Comparison of ENCODE assay signal across 21 cellular contexts in genomic region chr3:174158674-174159073, GRCh38.
DNase-seq lines count a peak whose midpoint lies in the region; ATAC-seq, FAIRE-seq and TF ChIP-seq lines count a peak whose summit lies in the region.
"Had no signal": no experiment of that assay in that cellular context is flagged by ENCODE, and none has a peak within 500 bp of the region (broad histone marks: within the 10 kb centered on the region; RNA-seq: fewer than 3 reads in every experiment).

No MANE protein-coding gene starts in this region.

- no peaks in the 10 kb centered on the region for H3K27me3 Mint-ChIP-seq in stimulated activated naive B cell treated with anti-CD40 and anti-IgM and Interleukin-4, amounts not matched to agents 10 μg/mL and 1 μg/mL and 100 μg/mL, for 72 hours
- H3K27me3 Mint-ChIP-seq: CD4-positive, CD25-positive, alpha-beta regulatory T cell had no signal

- TF ChIP-seq CTCF in retinal pigment epithelial cell (conservative IDR thresholded peaks at IDR 0.05; ENCODE audit: low read depth, low read length): no peak

- no peaks in the 10 kb centered on the region for H3K4me1 Mint-ChIP-seq in stimulated activated naive B cell treated with anti-CD40 and anti-IgM and Interleukin-4, amounts not matched to agents 10 μg/mL and 1 μg/mL and 100 μg/mL, for 72 hours
- H3K4me1 Mint-ChIP-seq: CD4-positive, CD25-positive, alpha-beta regulatory T cell had no signal

- DNase-seq in NCI-H82 (lab: John Stamatoyannopoulos, UW): peak; percentile 25
- no peak for DNase-seq in NCI-H82 treated with DMSO at 0.1 percent for 48 hours (lab: John Stamatoyannopoulos, UW; ENCODE audit: unreplicated experiment)
- DNase-seq in retinal pigment epithelial cell (ENCODE audit: low read depth): peak; percentile 42
- no peak for DNase-seq in stimulated activated naive B cell treated with anti-CD40 and anti-IgM and Interleukin-4, amounts not matched to agents 10 μg/mL and 1 μg/mL and 100 μg/mL, for 72 hours
- DNase-seq: BE2C; Caco-2; CD4-positive, CD25-positive, alpha-beta regulatory T cell; DMS153; KG1; MV-4-11; NCI-H187; NCI-H2107; NCI-H510A; PC-9; SJCRH30 had no signal

- no peak overlapping the region for H3K4me3 ChIP-seq in retinal pigment epithelial cell (ENCODE audit: low read length)
- H3K4me3 ChIP-seq: PC-9, SJCRH30 had no signal

- peaks cover 0 to 6% of the 10 kb centered on the region in 2 donors for H3K9me3 Mint-ChIP-seq in stimulated activated naive B cell treated with anti-CD40 and anti-IgM and Interleukin-4, amounts not matched to agents 10 μg/mL and 1 μg/mL and 100 μg/mL, for 72 hours

- ATAC-seq in SK-N-SH treated with all-trans-retinoic acid at 6 μM for 48 hours: peak; percentile 65
- ATAC-seq in stimulated activated naive B cell treated with anti-CD40 and anti-IgM and Interleukin-4, amounts not matched to agents 10 μg/mL and 1 μg/mL and 100 μg/mL, for 72 hours (replicated peaks): no peak
- no peak for ATAC-seq in GM21723 (IDR thresholded peaks at IDR 0.05; ENCODE audit: unreplicated experiment)
- no peak for ATAC-seq in GM21529 (IDR thresholded peaks at IDR 0.05; ENCODE audit: unreplicated experiment)

- no peaks in the 10 kb centered on the region for H3K36me3 Mint-ChIP-seq in stimulated activated naive B cell treated with anti-CD40 and anti-IgM and Interleukin-4, amounts not matched to agents 10 μg/mL and 1 μg/mL and 100 μg/mL, for 72 hours
- H3K36me3 Mint-ChIP-seq: CD4-positive, CD25-positive, alpha-beta regulatory T cell had no signal

- H3K4me3 Mint-ChIP-seq in stimulated activated naive B cell treated with anti-CD40 and anti-IgM and Interleukin-4, amounts not matched to agents 10 μg/mL and 1 μg/mL and 100 μg/mL, for 72 hours: no peak overlapping the region
- H3K4me3 Mint-ChIP-seq: CD4-positive, CD25-positive, alpha-beta regulatory T cell had no signal

- FAIRE-seq in G401.6 (lab: Jason Lieb, UNC): peak; percentile 70
- FAIRE-seq: GM12892, GM18507 had no signal

- H3K27ac Mint-ChIP-seq in stimulated activated naive B cell treated with anti-CD40 and anti-IgM and Interleukin-4, amounts not matched to agents 10 μg/mL and 1 μg/mL and 100 μg/mL, for 72 hours: no peak overlapping the region
- H3K27ac Mint-ChIP-seq: CD4-positive, CD25-positive, alpha-beta regulatory T cell had no signal

TF ChIP-seq in SK-N-SH treated with all-trans-retinoic acid at 6 μM for 48 hours, 23 proteins besides CTCF, POLR2A, EP300 and RAD21:
- TF ChIP-seq ESRRG (CRISPR knock-in tag; IDR thresholded peaks at IDR 0.05): no peak
- no peak for TF ChIP-seq ZFP3 (CRISPR knock-in tag; IDR thresholded peaks at IDR 0.05)
- no peak for TF ChIP-seq OSR1 (CRISPR knock-in tag; IDR thresholded peaks at IDR 0.05)
- no peak for TF ChIP-seq PATZ1 (CRISPR knock-in tag; IDR thresholded peaks at IDR 0.05; ENCODE audit: borderline replicate concordance)
- no peak for TF ChIP-seq ZNF8 (CRISPR knock-in tag; IDR thresholded peaks at IDR 0.05)
- TF ChIP-seq TSHZ2 (CRISPR knock-in tag; IDR thresholded peaks at IDR 0.05): no peak
- TF ChIP-seq TCF4 (CRISPR knock-in tag; IDR thresholded peaks at IDR 0.05; ENCODE audit: borderline replicate concordance): no peak

Comparison
In these comparisons a context has a peak if more than half of its experiments do, and no peak if none do; other contexts are left out.
1. DNase-seq: peak in NCI-H82 (single experiment) and retinal pigment epithelial cell (single experiment); none in NCI-H82 treated with DMSO at 0.1 percent for 48 hours (single experiment) and stimulated activated naive B cell treated with anti-CD40 and anti-IgM and Interleukin-4, amounts not matched to agents 10 μg/mL and 1 μg/mL and 100 μg/mL, for 72 hours (single experiment).